Comparison of ENCODE assay signal across 9 cellular contexts in the genomic region with DNA sequence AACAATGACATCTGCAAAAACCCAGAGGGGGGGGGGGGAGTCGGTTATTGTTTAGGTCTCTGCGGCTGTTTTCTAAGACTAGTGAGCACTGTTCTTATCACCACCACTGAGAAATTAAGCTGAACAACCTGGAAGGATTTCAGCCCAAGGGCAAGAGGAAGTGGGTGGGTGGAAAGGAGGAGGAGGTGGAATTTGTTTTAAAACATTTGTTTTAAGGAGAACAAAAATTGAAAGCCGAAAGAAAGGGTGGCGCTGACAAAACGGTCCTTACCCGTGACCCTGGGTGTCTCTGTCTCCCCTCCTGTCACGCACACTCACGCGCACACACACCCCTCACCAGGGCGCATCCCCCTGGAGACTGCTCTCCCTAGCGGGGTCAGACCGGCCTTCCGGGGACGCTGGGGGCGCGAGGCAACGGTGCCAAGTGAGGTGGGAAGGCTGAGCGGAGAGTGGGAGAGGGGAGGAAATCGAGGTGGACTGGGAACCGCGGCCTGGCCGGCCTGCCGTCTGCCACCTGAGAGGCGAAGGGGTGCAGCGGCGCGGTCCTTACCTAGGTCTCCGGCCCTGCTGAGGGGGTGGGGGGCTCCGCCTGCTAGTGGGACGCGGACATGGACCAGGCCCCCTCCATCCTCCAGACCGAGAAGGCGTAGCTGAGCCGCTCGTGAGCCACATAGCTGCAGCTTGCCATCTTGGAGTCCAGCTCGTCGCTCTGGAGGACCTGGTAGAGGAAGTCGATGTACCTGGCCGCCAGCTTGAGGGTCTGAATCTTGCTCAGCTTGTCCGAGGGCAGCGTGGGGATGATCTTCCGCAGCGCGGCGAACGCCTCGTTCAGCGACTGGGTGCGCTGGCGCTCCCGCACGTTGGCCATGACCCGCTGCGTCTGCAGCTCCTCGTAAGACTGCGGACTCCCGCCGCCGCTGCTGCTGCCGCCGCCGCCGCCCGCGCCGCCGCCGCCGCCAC. TPM values are rescaled to one million over a fixed set of nuclear protein-coding genes. Genes with fewer than 3 reads are reported as not detected.
DNase-seq lines count a peak whose midpoint lies in the region; ATAC-seq, FAIRE-seq and TF ChIP-seq lines count a peak whose summit lies in the region.
"Had no signal": no experiment of that assay in that cellular context is flagged by ENCODE, and none has a peak within 500 bp of the region (broad histone marks: within the 10 kb centered on the region; RNA-seq: fewer than 3 reads in every experiment).

No MANE protein-coding gene starts in this region.

- peak overlapping the region; percentile 77 for H3K23ac ChIP-seq in neuronal stem cell (ENCODE audit: low read depth, low read length, poor library complexity)

- POLR2A ChIA-PET in Caco-2 (lab: Charles Lee), result no interaction called here
- POLR2A ChIA-PET in HCT116 (lab: Charles Lee), result no interaction called here

- no peaks in the 10 kb centered on the region for H3K9me3 Mint-ChIP-seq in Caco-2 (ENCODE audit: unreplicated experiment)

- intact Hi-C loops in Caco-2 (cut with micrococcal nuclease; ENCODE audit: unreplicated experiment) (no loop called here), HCT116 (cut with micrococcal nuclease) (no loop called here), esophagus squamous epithelium (cut with DNase I) (no loop called here)

- H3K9me3 ChIP-seq in Caco-2 (no peaks in the 10 kb centered on the region), HCT116 (ENCODE audit: control insufficient read depth in 1 of 2, insufficient read depth in 1 of 2, low read depth in 1 of 2, low read length in 2 of 2) (no peaks in the 10 kb centered on the region), RWPE2 (ENCODE audit: severe bottlenecking) (no peaks in the 10 kb centered on the region), esophagus squamous epithelium (no peaks in the 10 kb centered on the region), neuronal stem cell (replicated peaks in 1 of 2; ENCODE audit: control insufficient read depth in 2 of 2, insufficient read depth in 1 of 2, low read depth in 1 of 2, low read length in 2 of 2) (no peaks in the 10 kb centered on the region)

- H4K91ac ChIP-seq in neuronal stem cell (ENCODE audit: low read depth, low read length, poor library complexity), result no peak overlapping the region

- H4K20me1 ChIP-seq in HCT116 (ENCODE audit: insufficient read depth), result no peaks in the 10 kb centered on the region

- peaks cover 14% of the 10 kb centered on the region for H3K27me3 Mint-ChIP-seq in Caco-2 (ENCODE audit: insufficient read depth, unreplicated experiment)

- H4K8ac ChIP-seq in neuronal stem cell (ENCODE audit: low read depth, low read length), result no peak overlapping the region

- DNase-seq in Caco-2, result no peak
- no peak for DNase-seq in HCT116 (ENCODE audit: low read depth, low spot score)
- DNase-seq in RWPE2 (ENCODE audit: low spot score), result no peak
- DNase-seq in esophagus squamous epithelium (lab: John Stamatoyannopoulos, UW), result no peak
- DNase-seq in neuronal stem cell (ENCODE audit: low spot score), result peak; percentile 46
- no peak for DNase-seq in RCC 7860 (ENCODE audit: low spot score)
- DNase-seq in amygdala (lab: John Stamatoyannopoulos, UW), result no peak

- FAIRE-seq in RCC 7860 (lab: Jason Lieb, UNC), result no peak

- H3K27me3 ChIP-seq in Caco-2 (replicated peaks; ENCODE audit: control insufficient read depth, insufficient read depth, low read length) (no peaks in the 10 kb centered on the region; the same call in 1 of the 2 replicates), HCT116 (ENCODE audit: insufficient read depth, low read length) (peaks cover 9% of the 10 kb centered on the region; the same call in 1 of the 2 replicates), RWPE2 (ENCODE audit: insufficient read depth, poor library complexity, severe bottlenecking) (peaks cover 85% of the 10 kb centered on the region), esophagus squamous epithelium (peaks cover 6 to 100% (median 24%) of the 10 kb centered on the region in 4 donors), neuronal stem cell (ENCODE audit: control insufficient read depth in 3 of 3, insufficient read depth in 3 of 3, low read depth in 1 of 3, low read length in 3 of 3) (peaks cover 26 to 89% (median 74%) of the 10 kb centered on the region in 3 experiments)

- H3K9ac ChIP-seq in HCT116 (ENCODE audit: low read length) (no peak overlapping the region), neuronal stem cell (ENCODE audit: low read depth, low read length, poor library complexity) (peak overlapping the region; percentile 93)

- H3K18ac ChIP-seq in neuronal stem cell (ENCODE audit: low read length), result peak overlapping the region; percentile 87

- no peaks in the 10 kb centered on the region for H3K36me3 Mint-ChIP-seq in Caco-2 (ENCODE audit: insufficient read depth, unreplicated experiment)

- H2AK5ac ChIP-seq in neuronal stem cell (ENCODE audit: low read depth, low read length), result no peak overlapping the region

- peak overlapping the region; percentile 66 for H3K4me2 ChIP-seq in HCT116 (ENCODE audit: low read length)
- peak overlapping the region; percentile 93 for H3K4me2 ChIP-seq in neuronal stem cell (ENCODE audit: insufficient read depth, low read length, poor library complexity, severe bottlenecking)

- H3K4me1 ChIP-seq in Caco-2 (no peaks in the 10 kb centered on the region), HCT116 (ENCODE audit: control insufficient read depth in 1 of 2, insufficient read depth in 2 of 2, low read length in 2 of 2) (peaks cover 0 to 5% of the 10 kb centered on the region in 2 experiments; a peak in 1 of 4 replicates), RWPE2 (ENCODE audit: insufficient read depth, poor library complexity, severe bottlenecking) (peaks cover 14% of the 10 kb centered on the region), esophagus squamous epithelium (peaks cover 0 to 40% (median 0%) of the 10 kb centered on the region in 3 donors), neuronal stem cell (ENCODE audit: control insufficient read depth in 2 of 2, insufficient read depth in 1 of 2, low read depth in 1 of 2, low read length in 2 of 2) (peaks cover 0 to 10% of the 10 kb centered on the region in 2 donors)

- peak overlapping the region; percentile 43 for H2BK15ac ChIP-seq in neuronal stem cell (ENCODE audit: low read length)

- H3K79me2 ChIP-seq in HCT116 (ENCODE audit: insufficient read depth, low read length), result no peaks in the 10 kb centered on the region

- RAD21 ChIA-PET in HCT116 (lab: Charles Lee; ENCODE audit: low non-redundant PET in 1 of 2, low total read pairs in 2 of 2, uncharacterized antibody in 2 of 2, unreplicated experiment in 2 of 2), result no interaction called here

- H3K4me3 ChIP-seq in Caco-2 (ENCODE audit: low read depth, low read length), result peak overlapping the region; percentile 24
- peak overlapping the region; percentile 30 to 44 for H3K4me3 ChIP-seq in HCT116 (replicated peaks in 1 of 2; ENCODE audit: low read depth in 1 of 2, low read length in 2 of 2)
- H3K4me3 ChIP-seq in RWPE2 (ENCODE audit: severe bottlenecking), result peak overlapping the region; percentile 56
- H3K4me3 ChIP-seq in esophagus squamous epithelium, result peak overlapping the region; percentile 44 to 77 (median 60)
- peak overlapping the region; percentile 65 to 84 for H3K4me3 ChIP-seq in neuronal stem cell (ENCODE audit: low read length in 2 of 2)

- H3K27ac ChIP-seq in HCT116 (ENCODE audit: low read depth, low read length) (no peak overlapping the region; the same call in 1 of the 2 replicates), RWPE2 (ENCODE audit: poor library complexity, severe bottlenecking) (peak overlapping the region; percentile 11), esophagus squamous epithelium (peak overlapping the region; percentile 70 to 91 (median 84)), neuronal stem cell (replicated peaks; ENCODE audit: low read length) (no peak overlapping the region)

- no peak overlapping the region for H2BK12ac ChIP-seq in neuronal stem cell (ENCODE audit: low read length)

- H3K14ac ChIP-seq in neuronal stem cell (ENCODE audit: low read length), result peak overlapping the region; percentile 82

- no peaks in the 10 kb centered on the region for H3K9me2 ChIP-seq in HCT116 (ENCODE audit: insufficient read depth)

- no peak overlapping the region for H2BK120ac ChIP-seq in neuronal stem cell (ENCODE audit: low read depth, low read length)

- H3K4me1 Mint-ChIP-seq in Caco-2 (ENCODE audit: low read depth, unreplicated experiment), result no peaks in the 10 kb centered on the region

- H3K4ac ChIP-seq in neuronal stem cell (ENCODE audit: low read length), result no peak overlapping the region

- no peak for TF ChIP-seq POLR2A in HCT116 (IDR thresholded peaks at IDR 0.05; ENCODE audit: borderline replicate concordance, extremely low read depth, insufficient read depth, insufficient read length)
- TF ChIP-seq POLR2A in esophagus squamous epithelium (IDR thresholded peaks at IDR 0.05), result no peak

- BruUV-seq in Caco-2 (replicated peaks; lab: Mats Ljungman, UMichigan), result no TSS peak
- no TSS peak for BruUV-seq in HCT116 (replicated peaks; lab: Mats Ljungman, UMichigan)

- H3K79me1 ChIP-seq in neuronal stem cell (ENCODE audit: low read depth, low read length), result no peaks in the 10 kb centered on the region

- no peak overlapping the region for H2BK5ac ChIP-seq in neuronal stem cell (ENCODE audit: low read length)

- WGBS in esophagus squamous epithelium, 2 donors, result 1 to 2% methylated on average over 10 to 23 of the region's 69 CpGs
- WGBS in neuronal stem cell (ENCODE audit: extremely low coverage in 2 of 2, insufficient read length in 2 of 2, insufficient replicate concordance in 1 of 2), 2 donors, result no CpG with 5 or more reads among the region's 69 CpGs

- peak overlapping the region; percentile 63 for H3K4me3 Mint-ChIP-seq in Caco-2 (ENCODE audit: unreplicated experiment)

- H3K36me3 ChIP-seq in Caco-2 (ENCODE audit: control insufficient read depth, insufficient read depth, low read length), result no peaks in the 10 kb centered on the region
- H3K36me3 ChIP-seq in HCT116 (ENCODE audit: control insufficient read depth in 1 of 2, insufficient read depth in 2 of 2, low read length in 2 of 2), result no peaks in the 10 kb centered on the region
- H3K36me3 ChIP-seq in RWPE2 (ENCODE audit: low read depth), result 0 out of 2 replicates have a peak, but pooled peaks cover 4% of the 10 kb centered on the region
- no peaks in the 10 kb centered on the region for H3K36me3 ChIP-seq in esophagus squamous epithelium
- H3K36me3 ChIP-seq in neuronal stem cell (replicated peaks in 1 of 2; ENCODE audit: control insufficient read depth in 2 of 2, insufficient read depth in 2 of 2, low read length in 2 of 2), result no peaks in the 10 kb centered on the region

- no peak overlapping the region for H3K27ac Mint-ChIP-seq in Caco-2 (ENCODE audit: unreplicated experiment)

- TF ChIP-seq CTCF in Caco-2 (IDR thresholded peaks at IDR 0.05; ENCODE audit: insufficient read depth in 1 of 2, low read depth in 1 of 2, low read length in 1 of 2, severe bottlenecking in 1 of 2, unreplicated experiment in 1 of 2) (no peak), HCT116 (IDR thresholded peaks at IDR 0.05 in 2 of 3, conservative IDR thresholded peaks at IDR 0.05 in 1 of 3; ENCODE audit: borderline replicate concordance in 1 of 3, insufficient read depth in 1 of 3, low read depth in 2 of 3, low read length in 2 of 3) (no peak), RWPE2 (IDR thresholded peaks at IDR 0.05; ENCODE audit: poor library complexity, severe bottlenecking) (no peak), esophagus squamous epithelium (IDR thresholded peaks at IDR 0.05) (no peak)

- peak; percentile 28 for ATAC-seq in HCT116
- ATAC-seq in RWPE2 (ENCODE audit: low read depth), result peak; percentile 30
- ATAC-seq in GM19452 (IDR thresholded peaks at IDR 0.05; ENCODE audit: unreplicated experiment), result no peak

- no peak for TF ChIP-seq RAD21 in HCT116 (IDR thresholded peaks at IDR 0.05; ENCODE audit: low read depth)

- CTCF ChIA-PET in Caco-2 (lab: Charles Lee), result interaction anchor here (0.6 kb wide), 1 partner anchor 10 kb away, joined by 4 read pairs; no protein-coding TSS in a partner anchor
- CTCF ChIA-PET in HCT116 (lab: Charles Lee), result no interaction called here

- H2AFZ ChIP-seq in HCT116 (ENCODE audit: low read depth, low read length, poor library complexity, severe bottlenecking) (no peak overlapping the region), neuronal stem cell (ENCODE audit: low read length) (peak overlapping the region; percentile 94)

RNA-seq across cellular contexts. Expression of gene TWIST1, which starts 1.0 kb away (rescaled TPM):
- total RNA-seq in Caco-2 (2022) (not detected in 2 replicates), HCT116 (2021; ENCODE audit: unreplicated experiment) (0.86 TPM), esophagus squamous epithelium (10 to 100 TPM in 1 of 4 donors, 1 to 10 TPM in 2, not detected in 1; 2.5 to 20.0 (median 8.0) TPM)
- 2.0 and 3.3 TPM in 2 replicates for polyA plus RNA-seq in HCT116 (2012)
- 0.20 TPM for polyA plus RNA-seq in neuronal stem cell (2013, experiment 1 of 2)
- 0.22 TPM for polyA plus RNA-seq in neuronal stem cell (2013, experiment 2 of 2)

RNA-seq across cellular contexts. Expression of gene FERD3L, which starts 28.8 kb away (rescaled TPM):
- not detected in 2 replicates for total RNA-seq in Caco-2 (2022)
- not detected for total RNA-seq in HCT116 (2021; ENCODE audit: unreplicated experiment)
- not detected in 2 replicates for polyA plus RNA-seq in HCT116 (2012)
- not detected for total RNA-seq in esophagus squamous epithelium
- not detected for polyA plus RNA-seq in neuronal stem cell (2013, experiment 1 of 2)
- polyA plus RNA-seq in neuronal stem cell (2013, experiment 2 of 2), result not detected
- total RNA-seq: pulmonary artery endothelial cell had no signal

Comparison
In these comparisons a context has a peak if more than half of its experiments do, and no peak if none do; other contexts are left out.
1. H3K4me3 ChIP-seq: peak in every context shown above with its lines; median percentile 74 in neuronal stem cell; 60 in esophagus squamous epithelium; 56 in RWPE2; 37 in HCT116; 24 in Caco-2.
2. H3K27ac ChIP-seq: peak in RWPE2 (single experiment) and esophagus squamous epithelium (4 of 4); none in HCT116 (single experiment) and neuronal stem cell (single experiment).